ENCODE assay signal across 8 cellular contexts in the genomic region with DNA sequence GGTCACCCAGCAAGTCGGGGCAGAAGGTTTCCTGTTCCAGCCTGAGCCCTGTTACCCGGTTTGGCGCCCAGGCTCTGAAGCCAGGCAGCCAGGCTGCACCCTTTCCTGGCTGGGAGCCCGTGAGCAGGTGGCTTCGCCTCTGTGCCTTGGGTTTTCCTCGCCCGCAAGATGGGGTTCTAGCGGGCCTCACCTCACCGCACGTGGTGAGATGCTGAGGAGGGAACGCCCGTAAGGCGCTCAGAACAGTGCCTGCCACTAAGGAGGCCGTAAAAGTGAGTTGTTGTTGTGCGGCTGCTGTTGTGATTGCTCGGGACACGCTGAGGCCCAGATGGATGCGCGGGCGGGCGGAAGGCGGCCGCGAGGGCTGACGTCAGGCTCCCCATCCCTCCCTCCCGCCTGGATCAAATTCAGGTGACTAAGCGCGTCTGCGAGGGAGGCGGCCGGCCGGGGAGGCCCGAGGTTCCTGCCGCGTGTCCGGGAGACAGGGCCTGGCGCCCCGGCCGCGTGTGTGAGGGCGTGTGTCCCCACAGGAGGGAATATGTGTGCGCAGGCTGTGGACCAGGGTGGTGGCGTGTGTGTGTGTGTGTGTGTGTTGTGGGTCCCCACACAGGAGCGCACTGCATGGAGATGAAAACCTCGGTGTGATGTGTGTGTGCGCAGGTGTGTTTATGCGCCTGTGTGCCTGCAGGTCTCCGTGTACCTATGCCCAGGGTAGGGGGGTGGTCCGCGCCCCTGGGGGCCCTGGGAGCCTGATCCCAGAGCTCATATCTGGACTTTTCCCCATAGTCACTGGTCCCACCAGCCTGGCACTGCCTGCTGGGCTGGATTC. TPM values are rescaled to one million over a fixed set of nuclear protein-coding genes. Genes with fewer than 3 reads are reported as not detected.
A peak's percentile ranks its signal among the peaks of the same experiment; 100 is the strongest.
DNase-seq lines count a peak whose midpoint lies in the region; ATAC-seq lines count a peak whose summit lies in the region.

No MANE protein-coding gene starts in this region.

- H3K9me3 Mint-ChIP-seq in naive thymus-derived CD8-positive, alpha-beta T cell, result no peaks in the 10 kb centered on the region

- POLR2A ChIA-PET in naive thymus-derived CD8-positive, alpha-beta T cell (lab: Charles Lee), result interaction anchor here (1.7 kb wide), 1 partner anchor 10 kb away, joined by 7 read pairs; no protein-coding TSS in a partner anchor

- H3K27ac Mint-ChIP-seq in naive thymus-derived CD8-positive, alpha-beta T cell, result peak overlapping the region in 6 of 10 donors; percentile 3 to 97 (median 54)

- peak overlapping the region in 3 of 10 donors; percentile 43 to 65 (median 45) for H3K4me3 Mint-ChIP-seq in naive thymus-derived CD8-positive, alpha-beta T cell

- peak; percentile 95 for DNase-seq in EL
- DNase-seq in NCI-H524 treated with DMSO at 0.1 percent for 48 hours (lab: John Stamatoyannopoulos, UW), result peak; percentile 36
- DNase-seq in epidermal melanocyte (ENCODE audit: insufficient read length, low spot score), result peak; percentile 73
- no peak for DNase-seq in naive thymus-derived CD8-positive, alpha-beta T cell
- DNase-seq in NCI-H2081 treated with DMSO at 0.1 percent for 48 hours (lab: John Stamatoyannopoulos, UW), result no peak
- DNase-seq in HUDEP-2 (lab: John Stamatoyannopoulos, UW; ENCODE audit: unreplicated experiment in 76 of 76), result no peak

- H3K36me3 Mint-ChIP-seq in naive thymus-derived CD8-positive, alpha-beta T cell, result peaks cover 0 to 9% (median 3%) of the 10 kb centered on the region in 3 donors

- peaks cover 30 to 53% (median 52%) of the 10 kb centered on the region in 4 donors for H3K4me1 Mint-ChIP-seq in naive thymus-derived CD8-positive, alpha-beta T cell

- H3K27me3 Mint-ChIP-seq in naive thymus-derived CD8-positive, alpha-beta T cell, result no peaks in the 10 kb centered on the region

- ATAC-seq in naive thymus-derived CD8-positive, alpha-beta T cell, result no peak
- no peak for ATAC-seq in HG03460 (IDR thresholded peaks at IDR 0.05; ENCODE audit: unreplicated experiment)
- ATAC-seq in HG02642 (IDR thresholded peaks at IDR 0.05; ENCODE audit: poor library complexity, unreplicated experiment), result no peak

RNA-seq across cellular contexts. Expression of a gene that starts 4.3 kb away (rescaled TPM):
- 1 to 10 TPM; 5.0 to 5.3 TPM for total RNA-seq in naive thymus-derived CD8-positive, alpha-beta T cell
- polyA plus RNA-seq in naive thymus-derived CD8-positive, alpha-beta T cell, result 1 to 10 TPM in 1 of 3 donors, under 1 TPM in 2; 0.33 to 1.5 (median 0.77) TPM

RNA-seq across cellular contexts. Expression of a gene that starts 27.7 kb away (rescaled TPM):
- total RNA-seq in naive thymus-derived CD8-positive, alpha-beta T cell, result 1 to 10 TPM; 1.1 to 1.6 TPM
- polyA plus RNA-seq in naive thymus-derived CD8-positive, alpha-beta T cell, result not detected

RNA-seq across cellular contexts. Expression of a gene that starts 42.5 kb away (rescaled TPM):
- total RNA-seq in naive thymus-derived CD8-positive, alpha-beta T cell, result 10 to 100 TPM; 51.1 to 52.0 TPM
- 10 to 100 TPM in 1 of 3 donors, 1 to 10 TPM in 2; 9.3 to 15.5 (median 9.3) TPM for polyA plus RNA-seq in naive thymus-derived CD8-positive, alpha-beta T cell

Comparison
In these comparisons a context has a peak if more than half of its experiments do, and no peak if none do; other contexts are left out.
1. DNase-seq: peak in EL (single experiment), NCI-H524 treated with DMSO at 0.1 percent for 48 hours (single experiment) and epidermal melanocyte (single experiment); none in naive thymus-derived CD8-positive, alpha-beta T cell (0 of 10), NCI-H2081 treated with DMSO at 0.1 percent for 48 hours (single experiment) and HUDEP-2 (0 of 76).